In the genomic region with DNA sequence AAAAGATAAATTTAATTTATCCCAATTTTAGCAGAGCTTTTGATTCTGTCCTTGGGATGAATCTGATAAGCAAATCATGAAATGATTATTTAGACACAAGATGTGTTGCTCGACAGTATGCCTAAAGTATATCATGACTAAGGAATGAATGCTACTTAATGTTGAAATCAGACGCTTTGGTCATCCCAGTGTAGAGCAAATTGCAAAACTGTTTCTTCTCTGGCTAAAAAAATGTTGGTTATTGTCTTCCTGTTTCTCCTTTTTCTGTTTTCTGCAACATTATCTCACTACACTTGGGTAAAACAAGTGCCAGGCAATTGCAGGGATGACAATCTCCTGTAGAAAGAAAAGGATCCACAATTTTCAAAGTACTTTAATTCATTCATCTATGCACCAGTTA, we compare ENCODE assay signal across 13 cellular contexts.
DNase-seq lines count a peak whose midpoint lies in the region; ATAC-seq and TF ChIP-seq lines count a peak whose summit lies in the region.
"Had no signal": no experiment of that assay in that cellular context is flagged by ENCODE, and none has a peak within 500 bp of the region (broad histone marks: within the 10 kb centered on the region; RNA-seq: fewer than 3 reads in every experiment).

No MANE protein-coding gene starts in this region.

- H3K9me3 ChIP-seq in uterus = no peaks in the 10 kb centered on the region

- H3K4me3 ChIP-seq in fibroblast of the aortic adventitia (ENCODE audit: low read depth, low read length) (no peak overlapping the region), uterus (no peak overlapping the region)

- peak overlapping the region; percentile 57 for H3K27ac Mint-ChIP-seq in activated T-cell treated with anti-CD3 and anti-CD28 coated beads, Interleukin-2, amount 50 U/mL, for 24 hours

- POLR2A ChIA-PET in RWPE1 (lab: Yijun Ruan, JAX; ENCODE audit: low non-redundant PET) = no interaction called here

- peaks cover 90% of the 10 kb centered on the region for H3K4me1 Mint-ChIP-seq in activated T-cell treated with anti-CD3 and anti-CD28 coated beads, Interleukin-2, amount 50 U/mL, for 24 hours (ENCODE audit: low read depth)

- H3K36me3 Mint-ChIP-seq in activated T-cell treated with anti-CD3 and anti-CD28 coated beads, Interleukin-2, amount 50 U/mL, for 24 hours (ENCODE audit: low read depth) = peaks cover 20% of the 10 kb centered on the region

- TF ChIP-seq CTCF in RWPE1 (conservative IDR thresholded peaks at IDR 0.05; ENCODE audit: low read depth) = no peak
- no peak for TF ChIP-seq CTCF in fibroblast of the aortic adventitia (IDR thresholded peaks at IDR 0.05; ENCODE audit: insufficient read depth, low read length)
- TF ChIP-seq CTCF in uterus (IDR thresholded peaks at IDR 0.05) = no peak

- intact Hi-C loops in uterus (cut with DNase I; ENCODE audit: low total_unique reads) = no loop called here

- H3K27me3 Mint-ChIP-seq in activated T-cell treated with anti-CD3 and anti-CD28 coated beads, Interleukin-2, amount 50 U/mL, for 24 hours = no peaks in the 10 kb centered on the region

- H3K27ac ChIP-seq in RWPE1 (no peak overlapping the region), uterus (peak overlapping the region; percentile 73 to 85)

- no peak for TF ChIP-seq POLR2A in uterus (IDR thresholded peaks at IDR 0.05)

- H3K4me3 Mint-ChIP-seq in activated T-cell treated with anti-CD3 and anti-CD28 coated beads, Interleukin-2, amount 50 U/mL, for 24 hours = no peak overlapping the region

- ATAC-seq in HG02938 (IDR thresholded peaks at IDR 0.05; ENCODE audit: unreplicated experiment) = no peak
- ATAC-seq: esophagus mucosa had no signal

- H3K4me1 ChIP-seq in uterus = peaks cover 4 to 6% of the 10 kb centered on the region in 2 donors

- CTCF ChIA-PET in RWPE1 (lab: Yijun Ruan, JAX) = no interaction called here

- peaks cover 10% of the 10 kb centered on the region for H3K9me3 Mint-ChIP-seq in activated T-cell treated with anti-CD3 and anti-CD28 coated beads, Interleukin-2, amount 50 U/mL, for 24 hours

- H3K36me3 ChIP-seq in uterus = no peaks in the 10 kb centered on the region

- no peak for DNase-seq in activated T-cell treated with anti-CD3 and anti-CD28 coated beads, Interleukin-2, amount 50 U/mL, for 24 hours
- DNase-seq in activated T-cell treated with anti-CD3 and anti-CD28 coated beads, Interleukin-2, amount 50 U/mL, for 48 hours = no peak
- DNase-seq in RWPE1 (ENCODE audit: low spot score) (peak; percentile 8), fibroblast of the aortic adventitia (ENCODE audit: low read depth) (peak; percentile 79), uterus (no peak), KG1 (lab: John Stamatoyannopoulos, UW) (no peak), RPMI8226 (no peak)
- DNase-seq: caudate nucleus; kidney glomerular epithelial cell; NCI-H1694 treated with DMSO at 0.1 percent for 48 hours; stimulated activated naive CD4-positive, alpha-beta T cell had no signal

- no peaks in the 10 kb centered on the region for H3K27me3 ChIP-seq in uterus

Comparison
In these comparisons a context has a peak if more than half of its experiments do, and no peak if none do; other contexts are left out.
1. DNase-seq: peak in RWPE1 (single experiment) and fibroblast of the aortic adventitia (single experiment); none in activated T-cell treated with anti-CD3 and anti-CD28 coated beads, Interleukin-2, amount 50 U/mL, for 24 hours (single experiment), activated T-cell treated with anti-CD3 and anti-CD28 coated beads, Interleukin-2, amount 50 U/mL, for 48 hours (0 of 2), uterus (0 of 2), KG1 (single experiment) and RPMI8226 (single experiment).